1 cellular context compared by ENCODE assay signal in genomic region chrX:125404667-125405160, GRCh38.
TF ChIP-seq lines count a peak whose summit lies in the region.

No MANE protein-coding gene starts in this region.

TF ChIP-seq in K562, 482 proteins besides CTCF, POLR2A, EP300 and RAD21 (continued from another document and continues in another):
- no peak for TF ChIP-seq ZNF407 (IDR thresholded peaks at IDR 0.05; ENCODE audit: low read depth)
- TF ChIP-seq ZNF561 (CRISPR knock-in tag; conservative IDR thresholded peaks at IDR 0.05), result no peak
- TF ChIP-seq NCOR1 (IDR thresholded peaks at IDR 0.05), result peak; percentile 97
- no peak for TF ChIP-seq ZNF449 (CRISPR knock-in tag; IDR thresholded peaks at IDR 0.05)
- no peak for TF ChIP-seq CBFB (CRISPR knock-in tag; IDR thresholded peaks at IDR 0.05)
- no peak for TF ChIP-seq DNMT1 (IDR thresholded peaks at IDR 0.05)
- TF ChIP-seq RBM34 (IDR thresholded peaks at IDR 0.05; ENCODE audit: borderline replicate concordance, insufficient read depth, low read length), result no peak
- TF ChIP-seq ATF6 (CRISPR knock-in tag; IDR thresholded peaks at IDR 0.05), result no peak
- TF ChIP-seq ZFP91 (CRISPR knock-in tag; IDR thresholded peaks at IDR 0.05), result no peak
- TF ChIP-seq NCOA2 (IDR thresholded peaks at IDR 0.05; ENCODE audit: partially characterized antibody in 2 of 2), result peak; percentile 66 to 71
- TF ChIP-seq ZBTB49 (CRISPR knock-in tag; IDR thresholded peaks at IDR 0.05; ENCODE audit: borderline replicate concordance), result no peak
- no peak for TF ChIP-seq KLF13 (tag; IDR thresholded peaks at IDR 0.05; ENCODE audit: borderline replicate concordance, low read depth)
- peak; percentile 52 for TF ChIP-seq MAFG (tag; conservative IDR thresholded peaks at IDR 0.05)
- TF ChIP-seq ZNF41 (CRISPR knock-in tag; conservative IDR thresholded peaks at IDR 0.05), result no peak
- no peak; the same call in 1 of the 2 replicates for TF ChIP-seq CXXC5 (CRISPR knock-in tag; IDR thresholded peaks at IDR 0.05)
- peak; percentile 99 for TF ChIP-seq CBFA2T3 (IDR thresholded peaks at IDR 0.05)
- peak in 1 of 2 experiments; percentile 73; a peak in 2 of 3 replicates for TF ChIP-seq CBX3 (IDR thresholded peaks at IDR 0.05; ENCODE audit: borderline replicate concordance in 1 of 2, low read length in 2 of 2)
- TF ChIP-seq TAF1 (IDR thresholded peaks at IDR 0.05; ENCODE audit: control insufficient read depth, extremely low read depth, insufficient read depth, low read length, severe bottlenecking), result no peak
- TF ChIP-seq ZNF174 (CRISPR knock-in tag; IDR thresholded peaks at IDR 0.05), result no peak
- TF ChIP-seq HCFC1 (IDR thresholded peaks at IDR 0.05; ENCODE audit: low read depth, low read length), result no peak
- peak; percentile 97 for TF ChIP-seq DPF2 (IDR thresholded peaks at IDR 0.05)
- 0 out of 2 replicates have a peak, but pooled peaks have one; percentile 18 for TF ChIP-seq ADNP (tag; IDR thresholded peaks at IDR 0.05)
- no peak for TF ChIP-seq NRF1 (conservative IDR thresholded peaks at IDR 0.05 in 1 of 2, IDR thresholded peaks at IDR 0.05 in 1 of 2)
- TF ChIP-seq CCAR2 (IDR thresholded peaks at IDR 0.05; ENCODE audit: low read depth, low read length), result no peak
- peak; percentile 79 for TF ChIP-seq RBBP5 (IDR thresholded peaks at IDR 0.05; ENCODE audit: borderline replicate concordance, insufficient read depth, low read length, poor library complexity, severe bottlenecking)
- no peak for TF ChIP-seq PHF8 (IDR thresholded peaks at IDR 0.05; ENCODE audit: borderline replicate concordance, low read length)
- TF ChIP-seq NFXL1 (CRISPR knock-in tag; IDR thresholded peaks at IDR 0.05), result no peak
- peak; percentile 97 for TF ChIP-seq LEF1 (IDR thresholded peaks at IDR 0.05)
- peak; percentile 40; the same call in 1 of the 2 replicates for TF ChIP-seq ZNF316 (IDR thresholded peaks at IDR 0.05)
- TF ChIP-seq TSHZ1 (CRISPR knock-in tag; IDR thresholded peaks at IDR 0.05), result no peak
- no peak for TF ChIP-seq REST (CRISPR knock-in tag; IDR thresholded peaks at IDR 0.05; ENCODE audit: low read depth)
- no peak for TF ChIP-seq ZNF830 (CRISPR knock-in tag; IDR thresholded peaks at IDR 0.05)
- TF ChIP-seq TOE1 (IDR thresholded peaks at IDR 0.05; ENCODE audit: borderline replicate concordance), result peak; percentile 59; the same call in 1 of the 2 replicates
- no peak for TF ChIP-seq TOE1 (CRISPR knock-in tag; IDR thresholded peaks at IDR 0.05; ENCODE audit: borderline replicate concordance, low read depth)
- no peak for TF ChIP-seq HMG20A (CRISPR knock-in tag; conservative IDR thresholded peaks at IDR 0.05)
- TF ChIP-seq NFE2L1 (tag; IDR thresholded peaks at IDR 0.05; ENCODE audit: borderline replicate concordance, low read depth), result no peak
- no peak for TF ChIP-seq ZNF212 (CRISPR knock-in tag; IDR thresholded peaks at IDR 0.05)
- TF ChIP-seq SIRT6 (IDR thresholded peaks at IDR 0.05; ENCODE audit: low read depth, low read length), result no peak
- TF ChIP-seq ZNF232 (CRISPR knock-in tag; IDR thresholded peaks at IDR 0.05), result no peak
